8 cellular contexts compared by ENCODE assay signal in genomic region chr11:43282607-43283440, GRCh38. TPM values are rescaled to one million over a fixed set of nuclear protein-coding genes. Genes with fewer than 3 reads are reported as not detected.
DNase-seq lines count a peak whose midpoint lies in the region; ATAC-seq lines count a peak whose summit lies in the region.

No MANE protein-coding gene starts in this region.

- H3K9me3 ChIP-seq in aorta (ENCODE audit: control insufficient read depth, low read length) = no peaks in the 10 kb centered on the region

- H3K36me3 ChIP-seq in aorta (ENCODE audit: control insufficient read depth in 1 of 2, insufficient read depth in 2 of 2, low read length in 1 of 2) = no peaks in the 10 kb centered on the region

- no peaks in the 10 kb centered on the region for H3K4me1 Mint-ChIP-seq in activated CD8-positive, alpha-beta T cell treated with anti-CD3 and anti-CD28 coated beads, Interleukin-2, amount 10 ng/mL, durations not matched to agents 7 days and 5 days (ENCODE audit: low read depth)

- intact Hi-C loops in aorta (cut with DNase I) = loop anchor here (5.0 to 10.0 kb wide), 2 partner anchors 511 to 518 kb away; no protein-coding TSS in a partner anchor

- 15 to 16% methylated on average over 19 of the region's 19 CpGs for WGBS in aorta, 2 donors

- no peaks in the 10 kb centered on the region for H3K27me3 ChIP-seq in aorta (ENCODE audit: control insufficient read depth in 1 of 2, insufficient read depth in 2 of 2, low read length in 1 of 2)

- no peak overlapping the region for H3K4me3 ChIP-seq in aorta (ENCODE audit: low read length in 2 of 2)

- no peak overlapping the region for H3K27ac ChIP-seq in aorta (ENCODE audit: low read depth in 1 of 2, low read length in 2 of 2)

- H3K4me1 ChIP-seq in aorta (ENCODE audit: control insufficient read depth in 1 of 2, insufficient read depth in 2 of 2, low read length in 2 of 2) = no peaks in the 10 kb centered on the region

- no peaks in the 10 kb centered on the region for H3K36me3 Mint-ChIP-seq in activated CD8-positive, alpha-beta T cell treated with anti-CD3 and anti-CD28 coated beads, Interleukin-2, amount 10 ng/mL, durations not matched to agents 7 days and 5 days (ENCODE audit: low read depth)

- H3K27ac Mint-ChIP-seq in activated CD8-positive, alpha-beta T cell treated with anti-CD3 and anti-CD28 coated beads, Interleukin-2, amount 10 ng/mL, durations not matched to agents 7 days and 5 days = no peak overlapping the region

- POLR2A ChIA-PET in activated CD8-positive, alpha-beta T cell treated with anti-CD3 and anti-CD28 coated beads, Interleukin-2, amount 10 ng/mL, durations not matched to agents 7 days and 5 days (lab: Charles Lee) = no interaction called here

- H3K27me3 Mint-ChIP-seq in activated CD8-positive, alpha-beta T cell treated with anti-CD3 and anti-CD28 coated beads, Interleukin-2, amount 10 ng/mL, durations not matched to agents 7 days and 5 days (ENCODE audit: low read depth) = no peaks in the 10 kb centered on the region

- H3K9me3 Mint-ChIP-seq in activated CD8-positive, alpha-beta T cell treated with anti-CD3 and anti-CD28 coated beads, Interleukin-2, amount 10 ng/mL, durations not matched to agents 7 days and 5 days (ENCODE audit: insufficient read depth) = no peaks in the 10 kb centered on the region

- no peak overlapping the region for H3K4me3 Mint-ChIP-seq in activated CD8-positive, alpha-beta T cell treated with anti-CD3 and anti-CD28 coated beads, Interleukin-2, amount 10 ng/mL, durations not matched to agents 7 days and 5 days

- peak; percentile 48 for DNase-seq in activated CD4-positive, CD25-positive, alpha-beta regulatory T cell treated with anti-CD3 and anti-CD28 coated beads, Interleukin-2, amount 50 U/mL, for 72 hours
- DNase-seq in NCI-H510A treated with DMSO at 0.1 percent for 48 hours (lab: John Stamatoyannopoulos, UW) (peak; percentile 5), fibroblast of peridontal ligament (ENCODE audit: extremely low read depth) (peak; percentile 32), occipital lobe (lab: John Stamatoyannopoulos, UW) (peak; percentile 16), aorta (peak in 1 of 2 donors; percentile 76)
- peak; percentile 58 for DNase-seq in activated CD8-positive, alpha-beta T cell treated with anti-CD3 and anti-CD28 coated beads, Interleukin-2, amount 10 ng/mL, durations not matched to agents 7 days and 5 days

- CTCF ChIA-PET in activated CD8-positive, alpha-beta T cell treated with anti-CD3 and anti-CD28 coated beads, Interleukin-2, amount 10 ng/mL, durations not matched to agents 7 days and 5 days (lab: Charles Lee) = interaction anchor here (0.6 to 2.6 kb wide), 22 partner anchors 9 to 1827 kb away, joined by 3 to 13 read pairs (median 5); partner anchors contain the start of genes API5 and LRRC4C

- ATAC-seq in activated CD4-positive, CD25-positive, alpha-beta regulatory T cell treated with anti-CD3 and anti-CD28 coated beads, Interleukin-2, amount 50 U/mL, for 24 hours = no peak
- peak; percentile 79 for ATAC-seq in HG02642 (IDR thresholded peaks at IDR 0.05; ENCODE audit: poor library complexity, unreplicated experiment)
- peak; percentile 57 for ATAC-seq in activated CD8-positive, alpha-beta T cell treated with anti-CD3 and anti-CD28 coated beads, Interleukin-2, amount 10 ng/mL, durations not matched to agents 7 days and 5 days
- peak; percentile 41 for ATAC-seq in aorta (ENCODE audit: low FRiP score)

RNA-seq across cellular contexts. Expression of gene API5, which starts 29.0 kb away (rescaled TPM):
- 100 to 1,000 TPM; 108 to 115 TPM for total RNA-seq in activated CD8-positive, alpha-beta T cell treated with anti-CD3 and anti-CD28 coated beads, Interleukin-2, amount 10 ng/mL, durations not matched to agents 7 days and 5 days
- 112 TPM for total RNA-seq in occipital lobe
- total RNA-seq in aorta = 10 to 100 TPM; 64.1 to 67.7 TPM
- polyA plus RNA-seq in aorta = 10 to 100 TPM; 37.6 to 39.1 TPM

Comparison
In these comparisons a context has a peak if more than half of its experiments do, and no peak if none do; other contexts are left out.
1. ATAC-seq: peak in HG02642 (single experiment), activated CD8-positive, alpha-beta T cell treated with anti-CD3 and anti-CD28 coated beads, Interleukin-2, amount 10 ng/mL, durations not matched to agents 7 days and 5 days (single experiment) and aorta (single experiment); none in activated CD4-positive, CD25-positive, alpha-beta regulatory T cell treated with anti-CD3 and anti-CD28 coated beads, Interleukin-2, amount 50 U/mL, for 24 hours (0 of 2).